9 cellular contexts compared by ENCODE assay signal in genomic region chr14:64541971-64542838, GRCh38. TPM values are rescaled to one million over a fixed set of nuclear protein-coding genes. Genes with fewer than 3 reads are reported as not detected.
DNase-seq lines count a peak whose midpoint lies in the region; ATAC-seq and TF ChIP-seq lines count a peak whose summit lies in the region.
"Had no signal": no experiment of that assay in that cellular context is flagged by ENCODE, and none has a peak within 500 bp of the region (broad histone marks: within the 10 kb centered on the region; RNA-seq: fewer than 3 reads in every experiment).

No MANE protein-coding gene starts in this region.

- H3K9me3 Mint-ChIP-seq in CD4-positive, CD25-positive, alpha-beta regulatory T cell, result peaks cover 0 to 2% (median 0%) of the 10 kb centered on the region in 7 donors
- peaks cover 4% of the 10 kb centered on the region for H3K9me3 Mint-ChIP-seq in T-helper 2 cell treated with Interferon-gamma antibody and Interleukin-4, amounts not matched to agents 5 μg/mL and 100 μg/mL, for 36 hours

- peaks cover 33% of the 10 kb centered on the region for H3K4me1 ChIP-seq in CD4-positive, CD25-positive, alpha-beta regulatory T cell (ENCODE audit: control insufficient read depth, insufficient read depth, low read length, poor library complexity, severe bottlenecking)
- H3K4me1 ChIP-seq in esophagus (ENCODE audit: control insufficient read depth in 2 of 2, insufficient read depth in 2 of 2, low read length in 1 of 2), result peaks cover 0 to 8% of the 10 kb centered on the region in 2 donors
- peaks cover 8% of the 10 kb centered on the region for H3K4me1 ChIP-seq in ovary (ENCODE audit: insufficient read depth)

- H3K27ac ChIP-seq in CD4-positive, CD25-positive, alpha-beta regulatory T cell (ENCODE audit: insufficient read depth, low read length, poor library complexity, severe bottlenecking), result no peak overlapping the region
- H3K27ac ChIP-seq in esophagus (ENCODE audit: low read depth in 2 of 2, low read length in 1 of 2) (peak overlapping the region; percentile 68 to 79), ovary (no peak overlapping the region)
- H3K27ac ChIP-seq: HL-60 had no signal

- TF ChIP-seq CTCF in ovary (IDR thresholded peaks at IDR 0.05), result no peak

- peaks cover 12 to 42% (median 23%) of the 10 kb centered on the region in 4 donors for H3K4me1 Mint-ChIP-seq in CD4-positive, CD25-positive, alpha-beta regulatory T cell
- peaks cover 22% of the 10 kb centered on the region for H3K4me1 Mint-ChIP-seq in T-helper 2 cell treated with Interferon-gamma antibody and Interleukin-4, amounts not matched to agents 5 μg/mL and 100 μg/mL, for 36 hours (ENCODE audit: low read depth)

- no peak for TF ChIP-seq EP300 in ovary (IDR thresholded peaks at IDR 0.05)

- H3K27me3 Mint-ChIP-seq in CD4-positive, CD25-positive, alpha-beta regulatory T cell, result peaks cover 35% of the 10 kb centered on the region
- peaks cover 58% of the 10 kb centered on the region for H3K27me3 Mint-ChIP-seq in T-helper 2 cell treated with Interferon-gamma antibody and Interleukin-4, amounts not matched to agents 5 μg/mL and 100 μg/mL, for 36 hours (ENCODE audit: low read depth)

- no peak for ATAC-seq in CD4-positive, CD25-positive, alpha-beta regulatory T cell (ENCODE audit: low read depth in 2 of 2)
- ATAC-seq in GM21576 (IDR thresholded peaks at IDR 0.05; ENCODE audit: unreplicated experiment), result no peak
- no peak for ATAC-seq in HG02938 (IDR thresholded peaks at IDR 0.05; ENCODE audit: unreplicated experiment)
- no peak for ATAC-seq in HG02571 (IDR thresholded peaks at IDR 0.05; ENCODE audit: unreplicated experiment)

- peaks cover 3% of the 10 kb centered on the region for H3K36me3 Mint-ChIP-seq in CD4-positive, CD25-positive, alpha-beta regulatory T cell
- peaks cover 11% of the 10 kb centered on the region for H3K36me3 Mint-ChIP-seq in T-helper 2 cell treated with Interferon-gamma antibody and Interleukin-4, amounts not matched to agents 5 μg/mL and 100 μg/mL, for 36 hours (ENCODE audit: low read depth)

- peak overlapping the region; percentile 83 to 100 (median 94) for H3K4me3 Mint-ChIP-seq in CD4-positive, CD25-positive, alpha-beta regulatory T cell
- peak overlapping the region; percentile 94 for H3K4me3 Mint-ChIP-seq in T-helper 2 cell treated with Interferon-gamma antibody and Interleukin-4, amounts not matched to agents 5 μg/mL and 100 μg/mL, for 36 hours

- peak in 1 of 3 donors; percentile 20 for DNase-seq in CD4-positive, CD25-positive, alpha-beta regulatory T cell
- peak; percentile 11 for DNase-seq in T-helper 2 cell treated with Interferon-gamma antibody and Interleukin-4, amounts not matched to agents 5 μg/mL and 100 μg/mL, for 36 hours (ENCODE audit: low spot score)
- peak in 2 of 5 donors; percentile 13 to 27 for DNase-seq in ovary
- DNase-seq in RPMI8226, result no peak

- 5 to 8% methylated on average over 61 of the region's 61 CpGs for WGBS in esophagus, 2 donors
- 12 to 14% (median 12%) methylated on average over 56 to 61 of the region's 61 CpGs for WGBS in ovary, 3 donors

- intact Hi-C loops in ovary (cut with DNase I), result loop anchor here in 3 of 4 donors (2.0 to 10.0 kb wide), 3 partner anchors 93 to 97 kb away; no protein-coding TSS in a partner anchor

- H3K36me3 ChIP-seq in CD4-positive, CD25-positive, alpha-beta regulatory T cell (ENCODE audit: control insufficient read depth, insufficient read depth, low read length), result no peaks in the 10 kb centered on the region
- H3K36me3 ChIP-seq in esophagus (ENCODE audit: control insufficient read depth in 2 of 2, insufficient read depth in 2 of 2, low read length in 1 of 2) (no peaks in the 10 kb centered on the region), ovary (no peaks in the 10 kb centered on the region)

- H3K27ac Mint-ChIP-seq in CD4-positive, CD25-positive, alpha-beta regulatory T cell, result peak overlapping the region in 2 of 3 donors; percentile 49 to 58
- no peak overlapping the region for H3K27ac Mint-ChIP-seq in T-helper 2 cell treated with Interferon-gamma antibody and Interleukin-4, amounts not matched to agents 5 μg/mL and 100 μg/mL, for 36 hours

- no peak for TF ChIP-seq POLR2A in ovary (IDR thresholded peaks at IDR 0.05)

- H3K27me3 ChIP-seq in CD4-positive, CD25-positive, alpha-beta regulatory T cell (ENCODE audit: control insufficient read depth, insufficient read depth, low read length), result no peaks in the 10 kb centered on the region
- no peaks in the 10 kb centered on the region for H3K27me3 ChIP-seq in esophagus (ENCODE audit: control insufficient read depth in 1 of 2, insufficient read depth in 2 of 2, low read length in 2 of 2)
- H3K27me3 ChIP-seq in ovary, result no peaks in the 10 kb centered on the region

- peaks cover 0 to 5% of the 10 kb centered on the region in 2 experiments for H3K9me3 ChIP-seq in CD4-positive, CD25-positive, alpha-beta regulatory T cell (ENCODE audit: control insufficient read depth in 2 of 2, low read length in 2 of 2)
- H3K9me3 ChIP-seq in esophagus (ENCODE audit: control insufficient read depth in 2 of 2, insufficient read depth in 1 of 2, low read depth in 1 of 2, low read length in 1 of 2) (peaks cover 0 to 6% of the 10 kb centered on the region in 2 donors), ovary (no peaks in the 10 kb centered on the region)

- H3K4me3 ChIP-seq in CD4-positive, CD25-positive, alpha-beta regulatory T cell (ENCODE audit: low read depth, low read length), result peak overlapping the region; percentile 49
- peak overlapping the region; percentile 55 to 82 for H3K4me3 ChIP-seq in esophagus (ENCODE audit: low read depth in 1 of 2, low read length in 2 of 2)
- H3K4me3 ChIP-seq in ovary, result peak overlapping the region; percentile 65

RNA-seq across cellular contexts. Expression of gene HSPA2, which starts 1.7 kb away (rescaled TPM):
- total RNA-seq in CD4-positive, CD25-positive, alpha-beta regulatory T cell, result 2.6 TPM
- polyA plus RNA-seq in CD4-positive, CD25-positive, alpha-beta regulatory T cell, result under 1 TPM; 0.48 to 0.90 (median 0.57) TPM
- polyA plus RNA-seq in esophagus, result 10 to 100 TPM; 45.4 to 54.8 TPM
- total RNA-seq in ovary, result 10 to 100 TPM in 3 of 7 donors, 1 to 10 TPM in 4; 5.1 to 49.7 (median 9.9) TPM
- polyA plus RNA-seq in ovary, result 1 to 10 TPM; 6.2 to 8.4 TPM

RNA-seq across cellular contexts. Expression of gene PPP1R36, which starts 7.6 kb away (rescaled TPM):
- not detected for total RNA-seq in CD4-positive, CD25-positive, alpha-beta regulatory T cell
- polyA plus RNA-seq in CD4-positive, CD25-positive, alpha-beta regulatory T cell, result under 1 TPM in 2 of 4 donors, not detected in 2; 0.28 to 0.32 TPM
- polyA plus RNA-seq in esophagus, result under 1 TPM; 0.26 to 0.71 TPM
- 1 to 10 TPM in 1 of 7 donors, under 1 TPM in 4, not detected in 2; 0.27 to 6.7 (median 0.48) TPM for total RNA-seq in ovary
- under 1 TPM; 0.24 to 0.68 TPM for polyA plus RNA-seq in ovary

RNA-seq across cellular contexts. Expression of gene ZBTB1, which starts 37.6 kb away (rescaled TPM):
- 167 TPM for total RNA-seq in CD4-positive, CD25-positive, alpha-beta regulatory T cell
- polyA plus RNA-seq in CD4-positive, CD25-positive, alpha-beta regulatory T cell, result 10 to 100 TPM; 53.5 to 58.6 (median 56.5) TPM
- polyA plus RNA-seq in esophagus (10 to 100 TPM in 1 of 2 donors, 1 to 10 TPM in 1; 9.5 to 14.4 TPM), ovary (10 to 100 TPM; 13.0 to 28.3 TPM)
- 10 to 100 TPM; 30.6 to 35.8 (median 34.6) TPM for total RNA-seq in ovary

RNA-seq across cellular contexts. Expression of gene ZBTB25, which starts 38.6 kb away (rescaled TPM):
- total RNA-seq in CD4-positive, CD25-positive, alpha-beta regulatory T cell, result 78.0 TPM
- 10 to 100 TPM; 34.8 to 39.7 (median 37.1) TPM for polyA plus RNA-seq in CD4-positive, CD25-positive, alpha-beta regulatory T cell
- polyA plus RNA-seq in esophagus (1 to 10 TPM; 1.7 to 2.7 TPM), ovary (10 to 100 TPM in 1 of 2 donors, 1 to 10 TPM in 1; 3.5 to 12.3 TPM)
- 10 to 100 TPM; 10.2 to 22.6 (median 13.9) TPM for total RNA-seq in ovary

Comparison
In these comparisons a context has a peak if more than half of its experiments do, and no peak if none do; other contexts are left out.
1. H3K27ac ChIP-seq: peak in esophagus (2 of 2); none in CD4-positive, CD25-positive, alpha-beta regulatory T cell (single experiment) and ovary (0 of 2).
2. RNA of gene HSPA2, which starts 1.7 kb away (polyA plus RNA-seq): 45.4 to 54.8 TPM in esophagus; 6.2 to 8.4 TPM in ovary and 0.48 to 0.90 TPM in CD4-positive, CD25-positive, alpha-beta regulatory T cell; every median in the first group is over 4 times any median in the second.
3. Peak in every context shown above with its lines, with median percentiles within 50 percentile points of each other: H3K4me3 ChIP-seq.